9 cellular contexts compared by ENCODE assay signal in genomic region chr15:81336568-81336967, GRCh38. TPM values are rescaled to one million over a fixed set of nuclear protein-coding genes. Genes with fewer than 3 reads are reported as not detected.
DNase-seq lines count a peak whose midpoint lies in the region; ATAC-seq and TF ChIP-seq lines count a peak whose summit lies in the region.
"Had no signal": no experiment of that assay in that cellular context is flagged by ENCODE, and none has a peak within 500 bp of the region (broad histone marks: within the 10 kb centered on the region; RNA-seq: fewer than 3 reads in every experiment).

No MANE protein-coding gene starts in this region.

- no peaks in the 10 kb centered on the region for H3K36me3 Mint-ChIP-seq in stimulated activated memory B cell treated with anti-CD40 and anti-IgM and Interleukin-4, amounts not matched to agents 10 μg/mL and 1 μg/mL and 100 μg/mL, for 72 hours

- H3K36me3 ChIP-seq in heart left ventricle = no peaks in the 10 kb centered on the region
- no peaks in the 10 kb centered on the region for H3K36me3 ChIP-seq in OCI-LY3 (replicated peaks; ENCODE audit: low read depth, low read length)
- no peaks in the 10 kb centered on the region for H3K36me3 ChIP-seq in effector memory CD4-positive, alpha-beta T cell (ENCODE audit: control insufficient read depth, insufficient read depth, low read length)
- no peaks in the 10 kb centered on the region for H3K36me3 ChIP-seq in tibial artery

- H3K4me1 ChIP-seq in heart left ventricle (peaks cover 0 to 34% (median 7%) of the 10 kb centered on the region in 12 donors), OCI-LY3 (ENCODE audit: low read length) (peaks cover 6% of the 10 kb centered on the region), tibial artery (peaks cover 0 to 30% (median 21%) of the 10 kb centered on the region in 4 donors)
- no peaks in the 10 kb centered on the region for H3K4me1 ChIP-seq in effector memory CD4-positive, alpha-beta T cell (ENCODE audit: control insufficient read depth, insufficient read depth, low read length, poor library complexity, severe bottlenecking)

- intact Hi-C loops in heart left ventricle (cut with DNase I) = loop anchor here in 2 of 10 donors (5.0 kb wide), 2 partner anchors 59 to 66 kb away; no protein-coding TSS in a partner anchor
- intact Hi-C loops in left cardiac atrium (cut with DNase I) = loop anchor here in 1 of 2 donors (10.0 kb wide), 1 partner anchor 52 kb away; no protein-coding TSS in a partner anchor
- intact Hi-C loops in tibial artery (cut with DNase I; ENCODE audit: low total_unique reads) = no loop called here

- H3K9ac ChIP-seq in OCI-LY3 (ENCODE audit: low read length) = no peak overlapping the region

- H3K4me3 ChIP-seq in heart left ventricle (no peak overlapping the region), OCI-LY3 (ENCODE audit: low read length) (no peak overlapping the region), tibial artery (no peak overlapping the region)
- no peak overlapping the region for H3K4me3 ChIP-seq in effector memory CD4-positive, alpha-beta T cell (ENCODE audit: insufficient read depth, low read depth, low read length, poor library complexity, severe bottlenecking)

- H3K4me2 ChIP-seq in OCI-LY3 (ENCODE audit: low read length) = no peak overlapping the region

- H4K20me1 ChIP-seq in OCI-LY3 (ENCODE audit: insufficient read depth, low read length) = no peaks in the 10 kb centered on the region

- DNase-seq in heart left ventricle (no peak), left cardiac atrium (no peak), NCI-H2029 (lab: John Stamatoyannopoulos, UW) (no peak), tibial artery (no peak)
- peak in 2 of 3 donors; percentile 9 to 18 for DNase-seq in effector memory CD4-positive, alpha-beta T cell

- H3K4me3 Mint-ChIP-seq in stimulated activated memory B cell treated with anti-CD40 and anti-IgM and Interleukin-4, amounts not matched to agents 10 μg/mL and 1 μg/mL and 100 μg/mL, for 72 hours = no peak overlapping the region

- H3K9me3 Mint-ChIP-seq in stimulated activated memory B cell treated with anti-CD40 and anti-IgM and Interleukin-4, amounts not matched to agents 10 μg/mL and 1 μg/mL and 100 μg/mL, for 72 hours = no peaks in the 10 kb centered on the region

- no peak overlapping the region for H2AFZ ChIP-seq in OCI-LY3 (ENCODE audit: low read depth, low read length)

- H3K27ac ChIP-seq in heart left ventricle = no peak overlapping the region
- H3K27ac ChIP-seq in OCI-LY3 (ENCODE audit: low read length) = no peak overlapping the region
- H3K27ac ChIP-seq in effector memory CD4-positive, alpha-beta T cell (ENCODE audit: insufficient read depth, low read length, poor library complexity, severe bottlenecking) = no peak overlapping the region
- peak overlapping the region in 1 of 2 donors; percentile 60 for H3K27ac ChIP-seq in tibial artery

- H3K27ac Mint-ChIP-seq in stimulated activated memory B cell treated with anti-CD40 and anti-IgM and Interleukin-4, amounts not matched to agents 10 μg/mL and 1 μg/mL and 100 μg/mL, for 72 hours = peak overlapping the region; percentile 17

- TF ChIP-seq CTCF in heart left ventricle (IDR thresholded peaks at IDR 0.05) (peak in 8 of 12 donors; percentile 9 to 36 (median 18)), OCI-LY3 (IDR thresholded peaks at IDR 0.05; ENCODE audit: low read depth, low read length) (peak; percentile 88), tibial artery (IDR thresholded peaks at IDR 0.05) (no peak)

- peaks cover 11% of the 10 kb centered on the region for H3K4me1 Mint-ChIP-seq in stimulated activated memory B cell treated with anti-CD40 and anti-IgM and Interleukin-4, amounts not matched to agents 10 μg/mL and 1 μg/mL and 100 μg/mL, for 72 hours

- no peaks in the 10 kb centered on the region for H3K27me3 Mint-ChIP-seq in stimulated activated memory B cell treated with anti-CD40 and anti-IgM and Interleukin-4, amounts not matched to agents 10 μg/mL and 1 μg/mL and 100 μg/mL, for 72 hours

- no peaks in the 10 kb centered on the region for H3K79me2 ChIP-seq in OCI-LY3 (ENCODE audit: low read length)

- ATAC-seq in heart left ventricle (no peak), left cardiac atrium (no peak), HG02798 (IDR thresholded peaks at IDR 0.05; ENCODE audit: poor library complexity, unreplicated experiment) (no peak)
- peak; percentile 73 for ATAC-seq in stimulated activated memory B cell treated with anti-CD40 and anti-IgM and Interleukin-4, amounts not matched to agents 10 μg/mL and 1 μg/mL and 100 μg/mL, for 72 hours

- TF ChIP-seq POLR2A in heart left ventricle (IDR thresholded peaks at IDR 0.05) = no peak

- no peaks in the 10 kb centered on the region for H3K27me3 ChIP-seq in heart left ventricle
- H3K27me3 ChIP-seq in OCI-LY3 (ENCODE audit: low read depth, low read length) = no peaks in the 10 kb centered on the region
- H3K27me3 ChIP-seq in effector memory CD4-positive, alpha-beta T cell (replicated peaks; ENCODE audit: control insufficient read depth, insufficient read depth, low read length, poor library complexity, severe bottlenecking) = no peaks in the 10 kb centered on the region
- H3K27me3 ChIP-seq in tibial artery = no peaks in the 10 kb centered on the region

- 78 to 92% (median 89%) methylated on average over 4 of the region's 4 CpGs for whole genome bisulfite sequencing in heart left ventricle, 4 donors

- H3K9me3 ChIP-seq in heart left ventricle = no peaks in the 10 kb centered on the region
- H3K9me3 ChIP-seq in OCI-LY3 (ENCODE audit: insufficient read depth, low read length) = no peaks in the 10 kb centered on the region
- H3K9me3 ChIP-seq in effector memory CD4-positive, alpha-beta T cell (ENCODE audit: control insufficient read depth, low read length) = no peaks in the 10 kb centered on the region
- no peaks in the 10 kb centered on the region for H3K9me3 ChIP-seq in tibial artery

RNA-seq across cellular contexts. Expression of gene STARD5, which starts 12.6 kb away (rescaled TPM):
- total RNA-seq in heart left ventricle (1 to 10 TPM in 7 of 9 donors, under 1 TPM in 2; 0.49 to 3.0 (median 1.4) TPM), left cardiac atrium (1 to 10 TPM; 2.0 to 5.7 TPM)
- 1 to 10 TPM; 1.4 to 3.7 TPM for polyA plus RNA-seq in heart left ventricle

RNA-seq across cellular contexts. Expression of gene TMC3, which starts 37.4 kb away (rescaled TPM):
- total RNA-seq in heart left ventricle = under 1 TPM in 1 of 9 donors, not detected in 8; 0.19 TPM
- not detected for polyA plus RNA-seq in heart left ventricle
- not detected for total RNA-seq in left cardiac atrium
- polyA plus RNA-seq: neural cell had no signal

Comparison
In these comparisons a context has a peak if more than half of its experiments do, and no peak if none do; other contexts are left out.
1. DNase-seq: peak in effector memory CD4-positive, alpha-beta T cell (2 of 3); none in heart left ventricle (0 of 5), left cardiac atrium (single experiment), NCI-H2029 (single experiment) and tibial artery (0 of 2).
2. CTCF ChIP-seq: peak in heart left ventricle (8 of 12) and OCI-LY3 (single experiment); none in tibial artery (0 of 2).